8 cellular contexts compared by ENCODE assay signal in the genomic region with DNA sequence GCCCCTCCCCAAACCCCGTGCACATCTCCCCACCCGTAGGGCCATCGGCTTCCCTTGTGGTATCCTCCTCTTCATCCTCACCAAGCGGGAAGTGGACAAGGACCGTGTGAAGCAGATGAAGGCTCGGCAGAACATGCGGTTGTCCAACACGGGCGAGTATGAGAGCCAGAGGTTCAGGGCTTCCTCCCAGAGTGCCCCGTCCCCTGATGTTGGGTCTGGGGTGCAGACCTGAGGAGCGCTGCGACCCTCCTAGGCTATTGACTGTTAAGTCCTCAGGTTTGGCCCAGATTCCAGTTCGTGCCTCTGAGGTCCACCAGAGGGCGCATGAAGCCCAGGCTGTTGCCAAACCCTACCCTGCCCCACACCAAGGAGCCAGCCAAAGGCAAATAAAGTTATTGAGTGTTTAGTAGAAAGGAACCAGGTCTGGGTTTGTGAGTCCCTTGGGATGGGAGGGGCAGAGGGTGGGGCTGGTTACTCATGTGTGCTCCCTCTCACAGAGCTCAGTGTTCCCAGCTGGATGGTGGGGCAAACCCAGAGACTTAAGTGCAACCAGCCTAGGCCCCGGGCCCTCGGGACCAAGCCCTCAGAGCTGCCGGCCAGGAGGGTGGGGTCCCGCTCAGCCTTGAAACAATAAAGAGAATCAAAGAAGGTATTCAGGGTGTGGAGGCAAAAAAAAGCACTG. TPM values are rescaled to one million over a fixed set of nuclear protein-coding genes. Genes with fewer than 3 reads are reported as not detected.
DNase-seq lines count a peak whose midpoint lies in the region; ATAC-seq and TF ChIP-seq lines count a peak whose summit lies in the region.

No MANE protein-coding gene starts in this region.

- peaks cover 0 to 59% (median 10%) of the 10 kb centered on the region in 3 donors for H3K36me3 Mint-ChIP-seq in naive thymus-derived CD8-positive, alpha-beta T cell
- H3K36me3 Mint-ChIP-seq in stimulated activated effector memory CD8-positive, alpha-beta T cell treated with anti-CD3 and anti-CD28 coated beads, Interleukin-12 subunit alpha, Interleukin-12 subunit beta, amount 100 ng/mL, for 72 hours = peaks cover 100% of the 10 kb centered on the region

- peak; percentile 15 to 26 for ATAC-seq in naive thymus-derived CD8-positive, alpha-beta T cell
- peak; percentile 38 for ATAC-seq in stimulated activated effector memory CD8-positive, alpha-beta T cell treated with anti-CD3 and anti-CD28 coated beads, Interleukin-12 subunit alpha, Interleukin-12 subunit beta, amount 100 ng/mL, for 72 hours
- no peak for ATAC-seq in HG02884 (IDR thresholded peaks at IDR 0.05; ENCODE audit: unreplicated experiment)

- peak; percentile 95 for TF ChIP-seq CTCF in GM12872 (IDR thresholded peaks at IDR 0.05; ENCODE audit: insufficient read depth, low read depth, low read length)

- peaks cover 33 to 62% (median 46%) of the 10 kb centered on the region in 4 donors for H3K4me1 Mint-ChIP-seq in naive thymus-derived CD8-positive, alpha-beta T cell
- peaks cover 49% of the 10 kb centered on the region for H3K4me1 Mint-ChIP-seq in stimulated activated effector memory CD8-positive, alpha-beta T cell treated with anti-CD3 and anti-CD28 coated beads, Interleukin-12 subunit alpha, Interleukin-12 subunit beta, amount 100 ng/mL, for 72 hours

- POLR2A ChIA-PET in naive thymus-derived CD8-positive, alpha-beta T cell (lab: Charles Lee) = interaction anchor here (0.6 to 7.5 kb wide), 16 partner anchors 10 to 194 kb away, joined by 3 to 206 read pairs (median 4); partner anchors contain the start of genes CATIP, CTDSP1 and TMBIM1

- H3K9me3 Mint-ChIP-seq in naive thymus-derived CD8-positive, alpha-beta T cell = no peaks in the 10 kb centered on the region
- H3K9me3 Mint-ChIP-seq in stimulated activated effector memory CD8-positive, alpha-beta T cell treated with anti-CD3 and anti-CD28 coated beads, Interleukin-12 subunit alpha, Interleukin-12 subunit beta, amount 100 ng/mL, for 72 hours = no peaks in the 10 kb centered on the region

- peak overlapping the region in 9 of 10 donors; percentile 12 to 96 (median 73) for H3K4me3 Mint-ChIP-seq in naive thymus-derived CD8-positive, alpha-beta T cell
- H3K4me3 Mint-ChIP-seq in stimulated activated effector memory CD8-positive, alpha-beta T cell treated with anti-CD3 and anti-CD28 coated beads, Interleukin-12 subunit alpha, Interleukin-12 subunit beta, amount 100 ng/mL, for 72 hours = peak overlapping the region; percentile 91

- peak; percentile 61 for TF ChIP-seq POLR2A in erythroblast (IDR thresholded peaks at IDR 0.05; ENCODE audit: low read length)

- no peaks in the 10 kb centered on the region for H3K27me3 Mint-ChIP-seq in naive thymus-derived CD8-positive, alpha-beta T cell

- H3K27ac Mint-ChIP-seq in naive thymus-derived CD8-positive, alpha-beta T cell = peak overlapping the region in 8 of 10 donors; percentile 48 to 91 (median 77)
- peak overlapping the region; percentile 95 for H3K27ac Mint-ChIP-seq in stimulated activated effector memory CD8-positive, alpha-beta T cell treated with anti-CD3 and anti-CD28 coated beads, Interleukin-12 subunit alpha, Interleukin-12 subunit beta, amount 100 ng/mL, for 72 hours

- peak; percentile 82 for DNase-seq in HuH-7.5 (ENCODE audit: low spot score)
- peak; percentile 91 for DNase-seq in OCI-M1 (lab: John Stamatoyannopoulos, UW)
- peak; percentile 74 for DNase-seq in activated T-cell treated with anti-CD3 and anti-CD28 coated beads for 4 hours
- DNase-seq in erythroblast (lab: John Stamatoyannopoulos, UW) = peak; percentile 89 to 94
- DNase-seq in naive thymus-derived CD8-positive, alpha-beta T cell = peak; percentile 62 to 89 (median 77)
- peak; percentile 62 to 85 for DNase-seq in stimulated activated effector memory CD8-positive, alpha-beta T cell treated with anti-CD3 and anti-CD28 coated beads, Interleukin-12 subunit alpha, Interleukin-12 subunit beta, amount 100 ng/mL, for 72 hours (ENCODE audit: low spot score in 2 of 2)

RNA-seq across cellular contexts. Expression of gene PNKD, which starts 2.4 kb away (rescaled TPM):
- total RNA-seq in naive thymus-derived CD8-positive, alpha-beta T cell = 10 to 100 TPM; 33.6 to 40.5 TPM
- 100 to 1,000 TPM; 108 to 119 (median 109) TPM for polyA plus RNA-seq in naive thymus-derived CD8-positive, alpha-beta T cell

RNA-seq across cellular contexts. Expression of gene AAMP, which starts 2.7 kb away (rescaled TPM):
- total RNA-seq in naive thymus-derived CD8-positive, alpha-beta T cell = 10 to 100 TPM; 57.0 to 61.6 TPM
- 10 to 100 TPM; 77.0 to 93.6 (median 89.7) TPM for polyA plus RNA-seq in naive thymus-derived CD8-positive, alpha-beta T cell

RNA-seq across cellular contexts. Expression of gene GPBAR1, which starts 11.9 kb away (rescaled TPM):
- 1 to 10 TPM; 1.1 to 1.4 TPM for total RNA-seq in naive thymus-derived CD8-positive, alpha-beta T cell
- polyA plus RNA-seq in naive thymus-derived CD8-positive, alpha-beta T cell = under 1 TPM; 0.14 to 0.41 (median 0.28) TPM

RNA-seq across cellular contexts. Expression of gene TMBIM1, which starts 19.6 kb away (rescaled TPM):
- total RNA-seq in naive thymus-derived CD8-positive, alpha-beta T cell = 100 to 1,000 TPM in 1 of 2 experiments, 10 to 100 TPM in 1; 95.1 to 100 TPM
- polyA plus RNA-seq in naive thymus-derived CD8-positive, alpha-beta T cell = 100 to 1,000 TPM in 1 of 3 donors, 10 to 100 TPM in 2; 75.8 to 114 (median 80.3) TPM

RNA-seq across cellular contexts. Expression of gene ARPC2, which starts 55.7 kb away (rescaled TPM):
- total RNA-seq in naive thymus-derived CD8-positive, alpha-beta T cell = 100 to 1,000 TPM; 425 to 448 TPM
- polyA plus RNA-seq in naive thymus-derived CD8-positive, alpha-beta T cell = 100 to 1,000 TPM; 690 to 865 (median 728) TPM
